ENCODE assay signal across 26 cellular contexts in the genomic region with DNA sequence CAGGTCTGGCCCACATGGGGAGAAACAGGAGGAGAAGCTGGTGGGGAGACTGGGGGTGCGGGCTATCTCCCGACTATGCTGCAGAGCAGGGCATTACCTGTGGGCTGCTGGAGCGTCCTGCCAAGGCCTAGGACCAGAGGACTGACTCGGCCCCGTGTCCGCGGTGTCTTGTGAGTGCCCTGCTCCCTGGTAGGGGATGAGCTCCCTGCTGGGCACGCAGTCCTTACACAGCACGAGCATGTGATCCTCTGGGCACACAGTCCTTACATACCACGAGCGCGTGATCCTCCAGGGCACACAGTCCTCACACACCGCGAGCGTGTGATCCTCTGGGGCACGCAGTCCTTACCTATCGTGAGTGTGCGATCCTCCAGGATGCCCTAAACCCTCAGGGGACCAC. TPM values are rescaled to one million over a fixed set of nuclear protein-coding genes. Genes with fewer than 3 reads are reported as not detected.
DNase-seq lines count a peak whose midpoint lies in the region; ATAC-seq and TF ChIP-seq lines count a peak whose summit lies in the region.
"Had no signal": no experiment of that assay in that cellular context is flagged by ENCODE, and none has a peak within 500 bp of the region (broad histone marks: within the 10 kb centered on the region; RNA-seq: fewer than 3 reads in every experiment).

No MANE protein-coding gene starts in this region.

- peak overlapping the region; percentile 87 for H2AFZ ChIP-seq in GM23338
- peak overlapping the region; percentile 63 for H2AFZ ChIP-seq in IMR-90 (replicated peaks; ENCODE audit: low read length, poor library complexity)

- no peak overlapping the region for H2AK9ac ChIP-seq in IMR-90 (replicated peaks; ENCODE audit: low read depth, low read length, poor library complexity)

- POLR2A ChIA-PET in IMR-90 (lab: Charles Lee; ENCODE audit: unreplicated experiment): no interaction called here
- POLR2A ChIA-PET in naive thymus-derived CD4-positive, alpha-beta T cell (lab: Charles Lee): no interaction called here

- no peaks in the 10 kb centered on the region for H4K20me1 ChIP-seq in GM23338 (replicated peaks; ENCODE audit: insufficient read depth)
- no peaks in the 10 kb centered on the region for H4K20me1 ChIP-seq in IMR-90 (ENCODE audit: insufficient read depth, low read length)

- TF ChIP-seq RAD21 in IMR-90 (IDR thresholded peaks at IDR 0.05; ENCODE audit: low read length): no peak

- H3K4me2 ChIP-seq in GM23338 (no peak overlapping the region), IMR-90 (ENCODE audit: low read depth, low read length) (no peak overlapping the region)
- H3K4me2 ChIP-seq: KMS-11 had no signal

- H3K14ac ChIP-seq in IMR-90 (replicated peaks; ENCODE audit: low read depth, low read length): no peak overlapping the region

- no peak overlapping the region; the same call in 1 of the 2 replicates for H3K27ac Mint-ChIP-seq in GM23338
- H3K27ac Mint-ChIP-seq in progenitor cell of endocrine pancreas: peak overlapping the region; percentile 56
- H3K27ac Mint-ChIP-seq in T-helper 2 cell treated with Interferon-gamma antibody and Interleukin-4, amounts not matched to agents 5 μg/mL and 100 μg/mL, for 36 hours: no peak overlapping the region
- H3K27ac Mint-ChIP-seq in naive thymus-derived CD4-positive, alpha-beta T cell: no peak overlapping the region
- H3K27ac Mint-ChIP-seq: CD8-positive, alpha-beta T cell had no signal

- H3K9ac ChIP-seq in IMR-90 (ENCODE audit: low read depth, low read length): no peak overlapping the region
- H3K9ac ChIP-seq: KMS-11 had no signal

- peaks cover 10% of the 10 kb centered on the region for H3K27me3 Mint-ChIP-seq in GM23338 (ENCODE audit: insufficient read depth, low read depth, poor library complexity)
- peaks cover 4% of the 10 kb centered on the region for H3K27me3 Mint-ChIP-seq in progenitor cell of endocrine pancreas
- no peaks in the 10 kb centered on the region for H3K27me3 Mint-ChIP-seq in T-helper 2 cell treated with Interferon-gamma antibody and Interleukin-4, amounts not matched to agents 5 μg/mL and 100 μg/mL, for 36 hours (ENCODE audit: low read depth)
- no peaks in the 10 kb centered on the region for H3K27me3 Mint-ChIP-seq in naive thymus-derived CD4-positive, alpha-beta T cell

- no peak overlapping the region for H4K91ac ChIP-seq in IMR-90 (ENCODE audit: insufficient read depth, low read depth, low read length)

- H3K4me3 Mint-ChIP-seq in GM23338 (no peak overlapping the region), progenitor cell of endocrine pancreas (ENCODE audit: low read depth) (no peak overlapping the region)
- H3K4me3 Mint-ChIP-seq in T-helper 2 cell treated with Interferon-gamma antibody and Interleukin-4, amounts not matched to agents 5 μg/mL and 100 μg/mL, for 36 hours: no peak overlapping the region
- H3K4me3 Mint-ChIP-seq in naive thymus-derived CD4-positive, alpha-beta T cell: no peak overlapping the region
- H3K4me3 Mint-ChIP-seq: CD8-positive, alpha-beta T cell had no signal

- WGBS in IMR-90 (ENCODE audit: extremely low coverage in 2 of 2, insufficient read length in 1 of 2), 2 experiments: 47% methylated on average over 5 of the region's 18 CpGs; no CpG with 5 or more reads in 1 of the 2 experiments

- no peaks in the 10 kb centered on the region for H3K9me3 Mint-ChIP-seq in GM23338
- H3K9me3 Mint-ChIP-seq in progenitor cell of endocrine pancreas (ENCODE audit: low read depth): no peaks in the 10 kb centered on the region
- H3K9me3 Mint-ChIP-seq in T-helper 2 cell treated with Interferon-gamma antibody and Interleukin-4, amounts not matched to agents 5 μg/mL and 100 μg/mL, for 36 hours: no peaks in the 10 kb centered on the region
- H3K9me3 Mint-ChIP-seq in naive thymus-derived CD4-positive, alpha-beta T cell: no peaks in the 10 kb centered on the region
- H3K9me3 Mint-ChIP-seq: CD8-positive, alpha-beta T cell had no signal

- in situ Hi-C loops in IMR-90 (cut with MboI; ENCODE audit: low sequenced_read_pairs): no loop called here

- H4K5ac ChIP-seq in IMR-90 (ENCODE audit: low read depth, low read length): no peak overlapping the region

- intact Hi-C loops in IMR-90 (cut with micrococcal nuclease): no loop called here
- intact Hi-C loops in naive thymus-derived CD4-positive, alpha-beta T cell (cut with micrococcal nuclease): no loop called here

- H3F3A ChIP-seq in GM23338 (replicated peaks; ENCODE audit: low read depth): no peaks in the 10 kb centered on the region

- H3K4me3 ChIP-seq in GM23338 (no peak overlapping the region), IMR-90 (ENCODE audit: insufficient read depth, low read depth, low read length) (no peak overlapping the region)
- H3K4me3 ChIP-seq in naive thymus-derived CD4-positive, alpha-beta T cell (ENCODE audit: low read length): no peak overlapping the region
- H3K4me3 ChIP-seq: Peyer's patch had no signal

- no peaks in the 10 kb centered on the region for H3K79me2 ChIP-seq in GM23338 (replicated peaks; ENCODE audit: insufficient read depth)

- H3K36me3 Mint-ChIP-seq in GM23338 (ENCODE audit: low read depth): no peaks in the 10 kb centered on the region
- H3K36me3 Mint-ChIP-seq in progenitor cell of endocrine pancreas (ENCODE audit: insufficient read depth): no peaks in the 10 kb centered on the region
- H3K36me3 Mint-ChIP-seq in T-helper 2 cell treated with Interferon-gamma antibody and Interleukin-4, amounts not matched to agents 5 μg/mL and 100 μg/mL, for 36 hours (ENCODE audit: low read depth): no peaks in the 10 kb centered on the region
- H3K36me3 Mint-ChIP-seq in naive thymus-derived CD4-positive, alpha-beta T cell: no peaks in the 10 kb centered on the region
- H3K36me3 Mint-ChIP-seq: CD8-positive, alpha-beta T cell had no signal

- no peak overlapping the region for H3K18ac ChIP-seq in IMR-90 (ENCODE audit: low read depth, low read length)

- H3K4me1 ChIP-seq in GM23338 (ENCODE audit: insufficient read depth): no peaks in the 10 kb centered on the region
- no peaks in the 10 kb centered on the region for H3K4me1 ChIP-seq in IMR-90 (ENCODE audit: control insufficient read depth, insufficient read depth, low read length)
- H3K4me1 ChIP-seq in naive thymus-derived CD4-positive, alpha-beta T cell (ENCODE audit: control insufficient read depth in 2 of 2, insufficient read depth in 2 of 2, low read length in 2 of 2): no peaks in the 10 kb centered on the region
- H3K4me1 ChIP-seq: Caco-2, Peyer's patch had no signal

- no peak for TF ChIP-seq POLR2A in IMR-90 (IDR thresholded peaks at IDR 0.05; ENCODE audit: low read depth, low read length)

- H4K8ac ChIP-seq in IMR-90 (ENCODE audit: low read depth in 2 of 2, low read length in 2 of 2): no peak overlapping the region

- H3K9me2 ChIP-seq in GM23338 (ENCODE audit: insufficient read depth): no peaks in the 10 kb centered on the region

- no peak overlapping the region for H2AK5ac ChIP-seq in IMR-90 (ENCODE audit: low read depth, low read length)

- H3K9me3 ChIP-seq in IMR-90 (ENCODE audit: control insufficient read depth, insufficient read depth, low read length): no peaks in the 10 kb centered on the region
- no peaks in the 10 kb centered on the region for H3K9me3 ChIP-seq in naive thymus-derived CD4-positive, alpha-beta T cell (ENCODE audit: control insufficient read depth in 2 of 3, low read length in 3 of 3)
- H3K9me3 ChIP-seq: Caco-2, Peyer's patch had no signal

- no peaks in the 10 kb centered on the region for H3K79me1 ChIP-seq in IMR-90 (ENCODE audit: low read depth in 1 of 2, low read length in 2 of 2)

- no peak overlapping the region for H3K27ac ChIP-seq in GM23338 (ENCODE audit: low read depth)
- no peak overlapping the region for H3K27ac ChIP-seq in IMR-90 (ENCODE audit: insufficient read depth, low read length)
- H3K27ac ChIP-seq in naive thymus-derived CD4-positive, alpha-beta T cell (ENCODE audit: low read depth, low read length): no peak overlapping the region
- H3K27ac ChIP-seq: KMS-11, Peyer's patch had no signal

- dilution Hi-C loops in IMR-90 (cut with HindIII; ENCODE audit: low sequenced_read_pairs, unreplicated experiment): no loop called here

- no peaks in the 10 kb centered on the region for H3K27me3 ChIP-seq in GM23338 (ENCODE audit: insufficient read depth)
- H3K27me3 ChIP-seq in IMR-90 (ENCODE audit: control insufficient read depth, insufficient read depth, low read length): peaks cover 2% of the 10 kb centered on the region; the same call in 1 of the 2 replicates
- H3K27me3 ChIP-seq in naive thymus-derived CD4-positive, alpha-beta T cell (ENCODE audit: control insufficient read depth in 2 of 2, insufficient read depth in 2 of 2, low read length in 2 of 2): no peaks in the 10 kb centered on the region
- H3K27me3 ChIP-seq: Peyer's patch had no signal

- no TSS peak for BruUV-seq in IMR-90 (replicated peaks; lab: Mats Ljungman, UMichigan)

- no peak overlapping the region for H3K56ac ChIP-seq in IMR-90 (ENCODE audit: extremely low read depth, insufficient read depth, low read length)

- H2BK15ac ChIP-seq in IMR-90 (ENCODE audit: low read depth, low read length): no peak overlapping the region

- H3K36me3 ChIP-seq in GM23338 (ENCODE audit: insufficient read depth) (no peaks in the 10 kb centered on the region), IMR-90 (ENCODE audit: control insufficient read depth, insufficient read depth, low read length) (no peaks in the 10 kb centered on the region)
- no peaks in the 10 kb centered on the region for H3K36me3 ChIP-seq in naive thymus-derived CD4-positive, alpha-beta T cell (ENCODE audit: control insufficient read depth in 2 of 3, insufficient read depth in 3 of 3, low read length in 3 of 3)
- H3K36me3 ChIP-seq: Peyer's patch had no signal

- H3K4ac ChIP-seq in IMR-90 (ENCODE audit: low read depth, low read length): no peak overlapping the region

- TF ChIP-seq CTCF in GM23338 (conservative IDR thresholded peaks at IDR 0.05; ENCODE audit: low read depth in 2 of 2) (no peak), IMR-90 (conservative IDR thresholded peaks at IDR 0.05; ENCODE audit: low read depth, low read length) (no peak), progenitor cell of endocrine pancreas (IDR thresholded peaks at IDR 0.05; ENCODE audit: unreplicated experiment) (no peak)

- H3K4me1 Mint-ChIP-seq in GM23338: peaks cover 7% of the 10 kb centered on the region
- H3K4me1 Mint-ChIP-seq in progenitor cell of endocrine pancreas (ENCODE audit: low read depth): peaks cover 2% of the 10 kb centered on the region
- H3K4me1 Mint-ChIP-seq in T-helper 2 cell treated with Interferon-gamma antibody and Interleukin-4, amounts not matched to agents 5 μg/mL and 100 μg/mL, for 36 hours (ENCODE audit: low read depth): no peaks in the 10 kb centered on the region
- H3K4me1 Mint-ChIP-seq in naive thymus-derived CD4-positive, alpha-beta T cell: peaks cover 0 to 4% (median 0%) of the 10 kb centered on the region in 7 donors

- H3K23ac ChIP-seq in IMR-90 (ENCODE audit: low read depth, low read length): no peak overlapping the region

- CTCF ChIA-PET in IMR-90 (lab: Yijun Ruan, JAX): interaction anchor here (2.8 kb wide), 1 partner anchor 12 kb away, joined by 5 read pairs; no protein-coding TSS in a partner anchor
- CTCF ChIA-PET in naive thymus-derived CD4-positive, alpha-beta T cell (lab: Charles Lee): no interaction called here

- H2BK5ac ChIP-seq in IMR-90 (ENCODE audit: low read depth, low read length, poor library complexity, severe bottlenecking): no peak overlapping the region

- DNase-seq in GM23338 (ENCODE audit: low spot score): no peak
- no peak for DNase-seq in IMR-90
- DNase-seq in mesenteric fat pad (ENCODE audit: low spot score): peak; percentile 68
- DNase-seq in progenitor cell of endocrine pancreas (ENCODE audit: low spot score, unreplicated experiment): no peak
- no peak for DNase-seq in T-helper 2 cell treated with Interferon-gamma antibody and Interleukin-4, amounts not matched to agents 5 μg/mL and 100 μg/mL, for 36 hours (ENCODE audit: low spot score)
- no peak for DNase-seq in DMS53 treated with DMSO at 0.1 percent for 48 hours (lab: John Stamatoyannopoulos, UW; ENCODE audit: unreplicated experiment)
- DNase-seq in naive thymus-derived CD4-positive, alpha-beta T cell: no peak
- no peak for DNase-seq in stimulated activated CD4-positive, alpha-beta T cell treated with anti-CD3 and anti-CD28 coated beads, Interleukin-15, amount 100 ng/mL, for 24 hours
- DNase-seq: C1 segment of cervical spinal cord; Caco-2; CD8-positive, alpha-beta T cell; DMS79; EL; GDM1; NCI-H1092; NCI-H1417 treated with DMSO at 0.1 percent for 48 hours; NCI-H1694 treated with DMSO at 0.1 percent for 48 hours; NCI-H2081; NCI-H2227 treated with DMSO at 0.1 percent for 48 hours; NCI-H526 treated with DMSO at 0.1 percent for 48 hours; Peyer's patch; SHP77 treated with DMSO at 0.1 percent for 48 hours had no signal

- no peak overlapping the region for H2BK120ac ChIP-seq in IMR-90 (ENCODE audit: low read depth, low read length)

- H3K9me1 ChIP-seq in IMR-90 (ENCODE audit: insufficient read depth, low read length): no peaks in the 10 kb centered on the region

- H2BK20ac ChIP-seq in IMR-90 (ENCODE audit: low read depth, low read length): no peak overlapping the region

- no peak for ATAC-seq in GM23338
- no peak for ATAC-seq in IMR-90 (ENCODE audit: low read depth)
- ATAC-seq in naive thymus-derived CD4-positive, alpha-beta T cell: no peak
- ATAC-seq: CD8-positive, alpha-beta T cell had no signal

RNA-seq across cellular contexts. Expression of a gene that starts 31.8 kb away (rescaled TPM):
- not detected in 2 replicates for total RNA-seq in GM23338 (2014; rRNA removed; shearing (Covaris generic))
- polyA plus RNA-seq in GM23338 (2016; fragmentation: Nextera tagmentation; extraction: Ambion mirVana) (not detected in 2 replicates), IMR-90 (2012; rRNA removed) (not detected in 2 replicates)
- total RNA-seq in IMR-90 (2012; rRNA removed) (not detected in 2 replicates), mesenteric fat pad (82.0 TPM), progenitor cell of endocrine pancreas (4.2 and 5.5 TPM in 2 replicates)
- not detected in 2 replicates for polyA plus RNA-seq in IMR-90 (2012; cell fraction: cytosol; rRNA removed)
- not detected in 2 replicates for polyA plus RNA-seq in IMR-90 (2012; cell fraction: nucleus; rRNA removed; ENCODE audit: low replicate concordance)
- 100 to 1,000 TPM in 1 of 5 experiments, 10 to 100 TPM in 1, 1 to 10 TPM in 2, under 1 TPM in 1; 0.80 to 182 (median 1.3) TPM for total RNA-seq in naive thymus-derived CD4-positive, alpha-beta T cell
- polyA plus RNA-seq in naive thymus-derived CD4-positive, alpha-beta T cell: under 1 TPM; 0.14 to 0.21 TPM
- total RNA-seq: A673, HT1080, OCI-LY7 had no signal

RNA-seq across cellular contexts. Expression of a gene that starts 50.3 kb away (rescaled TPM):
- total RNA-seq in GM23338 (2014; rRNA removed; shearing (Covaris generic)): 86.4 and 105 TPM in 2 replicates
- polyA plus RNA-seq in GM23338 (2016; fragmentation: Nextera tagmentation; extraction: Ambion mirVana) (311 and 312 TPM in 2 replicates), IMR-90 (2012; rRNA removed) (66.0 and 77.9 TPM in 2 replicates)
- total RNA-seq in IMR-90 (2012; rRNA removed) (46.1 and 64.7 TPM in 2 replicates), mesenteric fat pad (83.4 TPM), progenitor cell of endocrine pancreas (72.0 and 76.4 TPM in 2 replicates)
- polyA plus RNA-seq in IMR-90 (2012; cell fraction: cytosol; rRNA removed): 50.4 and 62.7 TPM in 2 replicates
- 17.4 and 42.5 TPM in 2 replicates for polyA plus RNA-seq in IMR-90 (2012; cell fraction: nucleus; rRNA removed; ENCODE audit: low replicate concordance)
- total RNA-seq in naive thymus-derived CD4-positive, alpha-beta T cell: 10 to 100 TPM; 30.2 to 84.0 (median 36.3) TPM
- 10 to 100 TPM; 86.2 to 86.5 TPM for polyA plus RNA-seq in naive thymus-derived CD4-positive, alpha-beta T cell
